In the genomic region with DNA sequence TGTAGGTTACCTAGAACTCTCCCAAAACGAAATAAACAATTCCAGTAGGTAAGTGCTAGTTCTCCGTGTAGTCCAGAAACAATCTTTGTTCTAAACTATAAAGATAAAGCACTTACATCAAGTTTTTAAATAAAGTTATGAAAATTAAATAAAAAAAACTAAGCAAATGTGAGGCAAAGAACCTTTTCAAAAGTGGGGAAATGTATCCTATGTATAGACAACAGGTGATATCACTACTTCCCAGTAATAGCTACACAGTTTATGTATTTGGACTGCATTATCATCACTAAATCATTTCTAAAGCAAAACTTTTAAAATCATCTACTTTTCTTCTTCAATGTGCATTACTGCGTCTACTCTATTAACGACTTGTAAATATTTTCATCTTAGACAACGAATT, we compare ENCODE assay signal across 9 cellular contexts. TPM values are rescaled to one million over a fixed set of nuclear protein-coding genes. Genes with fewer than 3 reads are reported as not detected.
DNase-seq lines count a peak whose midpoint lies in the region; ATAC-seq, FAIRE-seq and TF ChIP-seq lines count a peak whose summit lies in the region.
"Had no signal": no experiment of that assay in that cellular context is flagged by ENCODE, and none has a peak within 500 bp of the region (broad histone marks: within the 10 kb centered on the region; RNA-seq: fewer than 3 reads in every experiment).

No MANE protein-coding gene starts in this region.

- H3K4me1 Mint-ChIP-seq in WTC11: peaks cover 49% of the 10 kb centered on the region
- H3K4me1 Mint-ChIP-seq in glutamatergic neuron (ENCODE audit: low read depth, unreplicated experiment): peaks cover 19% of the 10 kb centered on the region

- H3K27me3 ChIP-seq in HCT116 (ENCODE audit: insufficient read depth, low read length) (no peaks in the 10 kb centered on the region), smooth muscle cell (ENCODE audit: low read depth) (no peaks in the 10 kb centered on the region)

- H3K4me2 ChIP-seq in HCT116 (ENCODE audit: low read length) (peak overlapping the region; percentile 78), smooth muscle cell (peak overlapping the region; percentile 89)

- peak overlapping the region; percentile 93 for H3K9ac ChIP-seq in HCT116 (ENCODE audit: low read length)
- peak overlapping the region; percentile 99 for H3K9ac ChIP-seq in smooth muscle cell (ENCODE audit: low read depth)

- TF ChIP-seq CTCF in HCT116 (IDR thresholded peaks at IDR 0.05 in 2 of 3, conservative IDR thresholded peaks at IDR 0.05 in 1 of 3; ENCODE audit: borderline replicate concordance in 1 of 3, insufficient read depth in 1 of 3, low read depth in 2 of 3, low read length in 2 of 3) (no peak), WTC11 (IDR thresholded peaks at IDR 0.05) (no peak), glutamatergic neuron (IDR thresholded peaks at IDR 0.05; ENCODE audit: partially characterized antibody, unreplicated experiment) (no peak), smooth muscle cell (IDR thresholded peaks at IDR 0.05; ENCODE audit: borderline replicate concordance, insufficient read depth, poor library complexity, severe bottlenecking) (no peak)

- RAD21 ChIA-PET in HCT116 (lab: Charles Lee; ENCODE audit: low non-redundant PET in 1 of 2, low total read pairs in 2 of 2, uncharacterized antibody in 2 of 2, unreplicated experiment in 2 of 2): no interaction called here

- DNase-seq in HCT116 (ENCODE audit: low read depth, low spot score) (no peak), WTC11 (ENCODE audit: low spot score) (no peak), glutamatergic neuron (no peak), smooth muscle cell (lab: John Stamatoyannopoulos, UW; ENCODE audit: unreplicated experiment) (no peak), frontal cortex (ENCODE audit: low spot score in 2 of 2) (no peak), HuH-7 (ENCODE audit: low spot score) (no peak), AG08395 (ENCODE audit: low spot score) (no peak)
- DNase-seq: NCI-H510A treated with DMSO at 0.1 percent for 48 hours had no signal

- H3K4me1 ChIP-seq in HCT116 (ENCODE audit: control insufficient read depth in 1 of 2, insufficient read depth in 2 of 2, low read length in 2 of 2) (peaks cover 4 to 20% of the 10 kb centered on the region in 2 experiments; a peak in 3 of 4 replicates), smooth muscle cell (ENCODE audit: low read depth) (peaks cover 16% of the 10 kb centered on the region)

- POLR2A ChIA-PET in HCT116 (lab: Charles Lee) (no interaction called here), WTC11 (lab: Charles Lee) (no interaction called here)

- no peaks in the 10 kb centered on the region for H3F3A ChIP-seq in smooth muscle cell (ENCODE audit: low read depth)

- H3K9me3 Mint-ChIP-seq in WTC11: no peaks in the 10 kb centered on the region
- H3K9me3 Mint-ChIP-seq in glutamatergic neuron (ENCODE audit: unreplicated experiment): peaks cover 12% of the 10 kb centered on the region

- H3K27me3 Mint-ChIP-seq in WTC11 (ENCODE audit: low read depth): no peaks in the 10 kb centered on the region; the same call in 1 of the 2 replicates
- H3K27me3 Mint-ChIP-seq in glutamatergic neuron (ENCODE audit: unreplicated experiment): peaks cover 11% of the 10 kb centered on the region

- BruUV-seq in HCT116 (replicated peaks; lab: Mats Ljungman, UMichigan): no TSS peak

- no peak for FAIRE-seq in frontal cortex (lab: Jason Lieb, UNC)

- peaks cover 70% of the 10 kb centered on the region for H3K79me2 ChIP-seq in HCT116 (ENCODE audit: insufficient read depth, low read length)
- H3K79me2 ChIP-seq in smooth muscle cell (ENCODE audit: low read depth): peaks cover 70% of the 10 kb centered on the region

- H3K9me2 ChIP-seq in HCT116 (ENCODE audit: insufficient read depth): no peaks in the 10 kb centered on the region

- H2AFZ ChIP-seq in HCT116 (ENCODE audit: low read depth, low read length, poor library complexity, severe bottlenecking) (no peak overlapping the region), smooth muscle cell (ENCODE audit: low read depth) (no peak overlapping the region)

- H3K27ac Mint-ChIP-seq in WTC11: peak overlapping the region; percentile 94
- H3K27ac Mint-ChIP-seq in glutamatergic neuron (ENCODE audit: unreplicated experiment): peak overlapping the region; percentile 98

- intact Hi-C loops in HCT116 (cut with micrococcal nuclease): no loop called here

- H3K36me3 ChIP-seq in HCT116 (ENCODE audit: control insufficient read depth in 1 of 2, insufficient read depth in 2 of 2, low read length in 2 of 2) (no peaks in the 10 kb centered on the region; a peak in 1 of 4 replicates), smooth muscle cell (ENCODE audit: low read depth) (no peaks in the 10 kb centered on the region)

- H3K9me3 ChIP-seq in HCT116 (ENCODE audit: control insufficient read depth in 1 of 2, insufficient read depth in 1 of 2, low read depth in 1 of 2, low read length in 2 of 2): no peaks in the 10 kb centered on the region
- no peaks in the 10 kb centered on the region for H3K9me3 ChIP-seq in smooth muscle cell (replicated peaks; ENCODE audit: low read depth)

- no peak for TF ChIP-seq RAD21 in HCT116 (IDR thresholded peaks at IDR 0.05; ENCODE audit: low read depth)

- H3K4me3 Mint-ChIP-seq in WTC11: peak overlapping the region; percentile 94
- H3K4me3 Mint-ChIP-seq in glutamatergic neuron (ENCODE audit: unreplicated experiment): peak overlapping the region; percentile 96

- ATAC-seq in HCT116 (no peak), WTC11 (no peak), GM19397 (IDR thresholded peaks at IDR 0.05; ENCODE audit: unreplicated experiment) (no peak)

- peaks cover 13% of the 10 kb centered on the region for H3K36me3 Mint-ChIP-seq in WTC11
- no peaks in the 10 kb centered on the region for H3K36me3 Mint-ChIP-seq in glutamatergic neuron (ENCODE audit: unreplicated experiment)

- peaks cover 8% of the 10 kb centered on the region; the same call in 1 of the 2 replicates for H4K20me1 ChIP-seq in HCT116 (ENCODE audit: insufficient read depth)
- H4K20me1 ChIP-seq in smooth muscle cell (ENCODE audit: low read depth): peaks cover 65% of the 10 kb centered on the region

- H3K27ac ChIP-seq in HCT116 (ENCODE audit: low read depth, low read length) (no peak overlapping the region), smooth muscle cell (ENCODE audit: low read depth) (peak overlapping the region; percentile 99)

- H3K4me3 ChIP-seq in HCT116 (replicated peaks in 1 of 2; ENCODE audit: low read depth in 1 of 2, low read length in 2 of 2): peak overlapping the region in 1 of 2 experiments; percentile 96; a peak in 1 of 4 replicates
- H3K4me3 ChIP-seq in smooth muscle cell: peak overlapping the region; percentile 90

- TF ChIP-seq POLR2A in HCT116 (IDR thresholded peaks at IDR 0.05; ENCODE audit: borderline replicate concordance, extremely low read depth, insufficient read depth, insufficient read length): no peak

- CTCF ChIA-PET in HCT116 (lab: Charles Lee) (no interaction called here), WTC11 (lab: Charles Lee) (no interaction called here)

- 11% methylated on average over 5 of the region's 5 CpGs for WGBS in smooth muscle cell (ENCODE audit: low lambda C conversion rate)

TF ChIP-seq in HCT116, 20 proteins besides CTCF, POLR2A, EP300 and RAD21:
- TF ChIP-seq MAX (IDR thresholded peaks at IDR 0.05): no peak
- TF ChIP-seq EZH2phosphoT487 (IDR thresholded peaks at IDR 0.05; ENCODE audit: borderline replicate concordance): no peak
- TF ChIP-seq POLR2AphosphoS5 (IDR thresholded peaks at IDR 0.05; ENCODE audit: low read depth, low read length): no peak
- TF ChIP-seq TCF7L2 (IDR thresholded peaks at IDR 0.05; ENCODE audit: borderline replicate concordance, extremely low read depth, insufficient read depth, insufficient read length): no peak
- no peak for TF ChIP-seq ZFX (IDR thresholded peaks at IDR 0.05)

TF ChIP-seq in WTC11, 78 proteins besides CTCF, POLR2A, EP300 and RAD21 (continues in another document):
- no peak for TF ChIP-seq ARID4B (CRISPR knock-in tag; IDR thresholded peaks at IDR 0.05; ENCODE audit: borderline replicate concordance)

RNA-seq across cellular contexts. Expression of gene YTHDC1, which starts 2.0 kb away (rescaled TPM):
- total RNA-seq in HCT116 (2021; ENCODE audit: unreplicated experiment): 68.9 TPM
- polyA plus RNA-seq in HCT116 (2012): 39.3 and 45.3 TPM in 2 replicates
- total RNA-seq in WTC11 (2021): 103 to 118 TPM (median 109 TPM) in 3 replicates
- total RNA-seq in glutamatergic neuron (ENCODE audit: unreplicated experiment): 114 TPM
- total RNA-seq in smooth muscle cell: 59.1 and 89.7 TPM in 2 replicates
- polyA plus RNA-seq in smooth muscle cell: 34.3 and 49.0 TPM in 2 replicates
- total RNA-seq in frontal cortex: 95.0 TPM
